Comparison of ENCODE assay signal across 12 cellular contexts in the genomic region with DNA sequence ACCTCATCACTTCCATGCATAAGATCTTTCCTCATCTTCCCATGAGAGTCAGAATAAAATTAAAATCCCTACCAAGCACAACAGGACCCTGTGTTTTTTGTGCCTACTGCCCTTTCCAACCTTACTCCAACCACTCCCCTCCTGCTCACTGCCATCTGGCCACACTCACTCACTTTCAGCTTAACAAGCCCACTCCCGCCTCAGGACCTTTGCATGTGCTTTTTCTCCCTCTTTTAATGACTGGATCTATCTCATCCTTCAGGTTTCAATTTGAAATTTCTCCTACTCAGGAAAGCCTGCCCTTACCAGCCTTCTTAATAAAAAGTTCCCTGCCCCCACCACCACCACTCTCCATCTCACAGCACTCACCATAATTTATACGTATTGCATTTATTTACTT.
"Had no signal": no experiment of that assay in that cellular context is flagged by ENCODE, and none has a peak within 500 bp of the region (broad histone marks: within the 10 kb centered on the region; RNA-seq: fewer than 3 reads in every experiment).

No MANE protein-coding gene starts in this region.

- H3K27me3 Mint-ChIP-seq: stimulated activated memory B cell treated with anti-CD40 and anti-IgM and Interleukin-4, amounts not matched to agents 10 μg/mL and 1 μg/mL and 100 μg/mL, for 72 hours had no signal

- H3K36me3 Mint-ChIP-seq: activated naive CD4-positive, alpha-beta T cell treated with anti-CD3 and anti-CD28 coated beads, Interleukin-2, amount 50 U/mL, for 72 hours had no signal

- H3K27ac Mint-ChIP-seq: nephron progenitor cell had no signal

- FAIRE-seq: TTC549 had no signal

- DNase-seq: left ventricle myocardium inferior had no signal

- H3K9me3 Mint-ChIP-seq: activated naive CD4-positive, alpha-beta T cell treated with anti-CD3 and anti-CD28 coated beads, Interleukin-2, amount 50 U/mL, for 72 hours; nephron progenitor cell; stimulated activated memory B cell treated with anti-CD40 and anti-IgM and Interleukin-4, amounts not matched to agents 10 μg/mL and 1 μg/mL and 100 μg/mL, for 72 hours had no signal

- H3K4me3 ChIP-seq: esophagus muscularis mucosa, gastrocnemius medialis, left ventricle myocardium inferior, mucosa of descending colon, skin epidermis, stomach, suprapubic skin, tibial nerve had no signal

- H3K4me1 ChIP-seq: gastrocnemius medialis had no signal

- H3K4me3 Mint-ChIP-seq: nephron progenitor cell had no signal

- H3K27ac ChIP-seq: esophagus muscularis mucosa, gastrocnemius medialis, left ventricle myocardium inferior, skin epidermis, stomach, suprapubic skin, tibial nerve had no signal

- H3K36me3 ChIP-seq: esophagus muscularis mucosa, gastrocnemius medialis, left ventricle myocardium inferior, suprapubic skin had no signal

- H3K9me3 ChIP-seq: esophagus muscularis mucosa, gastrocnemius medialis, left ventricle myocardium inferior, mucosa of descending colon, stomach, suprapubic skin, tibial nerve had no signal

- H3K27me3 ChIP-seq: esophagus muscularis mucosa, gastrocnemius medialis, stomach, suprapubic skin, tibial nerve had no signal
